8 cellular contexts compared by ENCODE assay signal in genomic region chr2:199485732-199486335, GRCh38. TPM values are rescaled to one million over a fixed set of nuclear protein-coding genes. Genes with fewer than 3 reads are reported as not detected.
A peak's percentile ranks its signal among the peaks of the same experiment; 100 is the strongest.
DNase-seq lines count a peak whose midpoint lies in the region; ATAC-seq and TF ChIP-seq lines count a peak whose summit lies in the region.

No MANE protein-coding gene starts in this region.

- H3K27ac Mint-ChIP-seq in activated naive CD4-positive, alpha-beta T cell treated with anti-CD3 and anti-CD28 coated beads, Interleukin-2, amount 50 U/mL, for 72 hours = no peak overlapping the region

- peaks cover 0 to 7% of the 10 kb centered on the region in 2 donors for H3K27me3 ChIP-seq in tibial artery

- H3K9me3 Mint-ChIP-seq in activated naive CD4-positive, alpha-beta T cell treated with anti-CD3 and anti-CD28 coated beads, Interleukin-2, amount 50 U/mL, for 72 hours = no peaks in the 10 kb centered on the region

- H3K9me3 ChIP-seq in tibial artery = no peaks in the 10 kb centered on the region

- TF ChIP-seq CTCF in tibial artery (IDR thresholded peaks at IDR 0.05) = peak; percentile 38 to 46

- no peaks in the 10 kb centered on the region for H3K4me1 ChIP-seq in tibial artery

- ATAC-seq in HG02938 (IDR thresholded peaks at IDR 0.05; ENCODE audit: unreplicated experiment) = peak; percentile 62
- ATAC-seq in activated naive CD4-positive, alpha-beta T cell treated with anti-CD3 and anti-CD28 coated beads, Interleukin-2, amount 50 U/mL, for 72 hours = peak; percentile 47 to 64

- H3K4me3 ChIP-seq in tibial artery = no peak overlapping the region

- no peak overlapping the region for H3K27ac ChIP-seq in tibial artery

- DNase-seq in stimulated activated CD4-positive, alpha-beta T cell treated with anti-CD3 and anti-CD28 coated beads, Interleukin-2, amount 100 ng/mL, for 24 hours = peak; percentile 45 to 54
- no peak for DNase-seq in stimulated activated CD4-positive, alpha-beta T cell treated with anti-CD3 and anti-CD28 coated beads, Interleukin-12 subunit alpha, Interleukin-12 subunit beta, amount 100 ng/mL, for 4 hours
- DNase-seq in NCI-H524 (lab: John Stamatoyannopoulos, UW) (peak; percentile 38 to 68), inferior parietal cortex (ENCODE audit: extremely low spot score) (peak; percentile 60), tibial artery (peak in 1 of 2 donors; percentile 34), epidermal melanocyte (ENCODE audit: insufficient read length, low spot score) (no peak)
- DNase-seq in activated naive CD4-positive, alpha-beta T cell treated with anti-CD3 and anti-CD28 coated beads, Interleukin-2, amount 50 U/mL, for 72 hours (ENCODE audit: low spot score in 2 of 2) = peak in 1 of 2 donors; percentile 48

- no peaks in the 10 kb centered on the region for H3K36me3 ChIP-seq in tibial artery

- H3K36me3 Mint-ChIP-seq in activated naive CD4-positive, alpha-beta T cell treated with anti-CD3 and anti-CD28 coated beads, Interleukin-2, amount 50 U/mL, for 72 hours = no peaks in the 10 kb centered on the region

- intact Hi-C loops in tibial artery (cut with DNase I; ENCODE audit: low total_unique reads) = loop anchor here (5.0 kb wide), 1 partner anchor 1169 kb away; no protein-coding TSS in a partner anchor

RNA-seq across cellular contexts. Expression of gene SATB2, which starts 28.1 kb away (rescaled TPM):
- total RNA-seq in activated naive CD4-positive, alpha-beta T cell treated with anti-CD3 and anti-CD28 coated beads, Interleukin-2, amount 50 U/mL, for 72 hours = under 1 TPM in 1 of 2 donors, not detected in 1; 0.21 TPM

Comparison
In these comparisons a context has a peak if more than half of its experiments do, and no peak if none do; other contexts are left out.
1. DNase-seq: peak in stimulated activated CD4-positive, alpha-beta T cell treated with anti-CD3 and anti-CD28 coated beads, Interleukin-2, amount 100 ng/mL, for 24 hours (2 of 2), NCI-H524 (2 of 2) and inferior parietal cortex (single experiment); none in stimulated activated CD4-positive, alpha-beta T cell treated with anti-CD3 and anti-CD28 coated beads, Interleukin-12 subunit alpha, Interleukin-12 subunit beta, amount 100 ng/mL, for 4 hours (single experiment) and epidermal melanocyte (single experiment).